In the genomic region with DNA sequence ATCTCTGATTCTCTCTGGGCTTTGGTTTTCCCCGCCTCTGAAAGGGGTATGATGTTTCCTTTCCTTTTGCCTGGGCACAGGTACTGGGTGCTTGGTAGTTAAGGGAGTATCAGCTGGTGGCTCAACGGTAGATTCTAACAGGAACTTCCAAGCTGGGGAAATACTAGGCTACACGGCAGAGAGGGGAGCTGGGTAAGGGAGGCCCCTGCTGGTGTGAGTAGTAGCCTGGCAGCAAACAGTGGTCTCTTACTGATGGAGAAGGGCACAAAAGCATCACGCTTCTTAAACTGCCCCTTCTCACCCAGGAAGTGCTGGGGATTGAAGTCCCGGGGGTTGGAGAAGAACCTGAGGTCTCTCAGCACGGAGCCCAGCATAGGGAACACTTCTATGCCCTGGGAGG, we compare ENCODE assay signal across 15 cellular contexts. TPM values are rescaled to one million over a fixed set of nuclear protein-coding genes. Genes with fewer than 3 reads are reported as not detected.
DNase-seq lines count a peak whose midpoint lies in the region; ATAC-seq and TF ChIP-seq lines count a peak whose summit lies in the region.
"Had no signal": no experiment of that assay in that cellular context is flagged by ENCODE, and none has a peak within 500 bp of the region (broad histone marks: within the 10 kb centered on the region; RNA-seq: fewer than 3 reads in every experiment).

No MANE protein-coding gene starts in this region.

- no peak for TF ChIP-seq EP300 in esophagus muscularis mucosa (IDR thresholded peaks at IDR 0.05)

- H3K36me3 ChIP-seq in esophagus muscularis mucosa, result no peaks in the 10 kb centered on the region

- TF ChIP-seq POLR2A in esophagus muscularis mucosa (IDR thresholded peaks at IDR 0.05; ENCODE audit: low read depth), result no peak

- peak; percentile 81 for ATAC-seq in stimulated activated naive CD8-positive, alpha-beta T cell treated with anti-CD3 and anti-CD28 coated beads, Interleukin-15, amount 100 ng/mL, for 72 hours
- no peak for ATAC-seq in stimulated activated naive CD8-positive, alpha-beta T cell treated with anti-CD3 and anti-CD28 coated beads, Interleukin-15, Interleukin-2, amounts not matched to agents 100 U/mL and 50 U/mL, for 24 hours

- H3K9me3 Mint-ChIP-seq in stimulated activated naive CD8-positive, alpha-beta T cell treated with anti-CD3 and anti-CD28 coated beads, Interleukin-15, amount 100 ng/mL, for 72 hours, result peaks cover 7 to 9% of the 10 kb centered on the region in 2 donors
- H3K9me3 Mint-ChIP-seq: type B pancreatic cell had no signal

- peak overlapping the region in 1 of 2 donors; percentile 82 for H3K27ac Mint-ChIP-seq in stimulated activated naive CD8-positive, alpha-beta T cell treated with anti-CD3 and anti-CD28 coated beads, Interleukin-15, amount 100 ng/mL, for 72 hours
- H3K27ac Mint-ChIP-seq: nephron, type B pancreatic cell had no signal

- in situ Hi-C loops in SK-MEL-5 (cut with HindIII; ENCODE audit: low pct_unique_long_range_greater_than_20kb, low sequenced_read_pairs), result no loop called here

- WGBS in esophagus muscularis mucosa, result 9% methylated on average over 6 of the region's 6 CpGs

- peak overlapping the region; percentile 18 to 82 for H3K4me3 Mint-ChIP-seq in stimulated activated naive CD8-positive, alpha-beta T cell treated with anti-CD3 and anti-CD28 coated beads, Interleukin-15, amount 100 ng/mL, for 72 hours
- H3K4me3 Mint-ChIP-seq: nephron, type B pancreatic cell had no signal

- TF ChIP-seq CTCF in esophagus muscularis mucosa (IDR thresholded peaks at IDR 0.05), result peak; percentile 9 to 35 (median 19)

- peaks cover 19% of the 10 kb centered on the region for H3K4me1 Mint-ChIP-seq in stimulated activated naive CD8-positive, alpha-beta T cell treated with anti-CD3 and anti-CD28 coated beads, Interleukin-15, amount 100 ng/mL, for 72 hours
- H3K4me1 Mint-ChIP-seq: nephron had no signal

- H3K9me3 ChIP-seq in esophagus muscularis mucosa, result peaks cover 0 to 10% (median 2%) of the 10 kb centered on the region in 4 donors

- no peak overlapping the region for H3K27ac ChIP-seq in esophagus muscularis mucosa (replicated peaks in 1 of 4)
- H3K27ac ChIP-seq: VCaP had no signal

- peak overlapping the region in 1 of 4 donors; percentile 30 for H3K4me3 ChIP-seq in esophagus muscularis mucosa

- intact Hi-C loops in esophagus muscularis mucosa (cut with DNase I), result no loop called here

- peaks cover 0 to 12% (median 0%) of the 10 kb centered on the region in 4 donors for H3K4me1 ChIP-seq in esophagus muscularis mucosa

- peak in 1 of 2 donors; percentile 43 for DNase-seq in stimulated activated naive CD8-positive, alpha-beta T cell treated with anti-CD3 and anti-CD28 coated beads, Interleukin-15, amount 100 ng/mL, for 72 hours
- DNase-seq in stimulated activated naive CD8-positive, alpha-beta T cell treated with anti-CD3 and anti-CD28 coated beads, Interleukin-15, Interleukin-2, amounts not matched to agents 100 U/mL and 50 U/mL, for 24 hours, result no peak
- DNase-seq in SK-MEL-5 (ENCODE audit: low read depth, low spot score), result peak; percentile 55
- no peak for DNase-seq in esophagus muscularis mucosa (ENCODE audit: extremely low spot score)
- DNase-seq in CD1c-positive myeloid dendritic cell (ENCODE audit: extremely low spot score), result no peak
- no peak for DNase-seq in NCI-H82 treated with DMSO at 0.1 percent for 48 hours (lab: John Stamatoyannopoulos, UW; ENCODE audit: unreplicated experiment)
- DNase-seq in NCI-H146 treated with DMSO at 0.1 percent for 48 hours (lab: John Stamatoyannopoulos, UW; ENCODE audit: unreplicated experiment), result no peak
- DNase-seq in Ammon's horn (ENCODE audit: low spot score), result no peak
- DNase-seq: Calu3, NCI-H526 treated with DMSO at 0.1 percent for 48 hours had no signal

- H3K27me3 Mint-ChIP-seq in stimulated activated naive CD8-positive, alpha-beta T cell treated with anti-CD3 and anti-CD28 coated beads, Interleukin-15, amount 100 ng/mL, for 72 hours, result peaks cover 20% of the 10 kb centered on the region

- H3K27me3 ChIP-seq in esophagus muscularis mucosa, result peaks cover 0 to 55% (median 5%) of the 10 kb centered on the region in 4 donors

RNA-seq across cellular contexts. Expression of a gene that starts 26.9 kb away (rescaled TPM):
- total RNA-seq in SK-MEL-5 (2014; rRNA removed; shearing (Covaris generic)), result not detected in 2 replicates
- not detected in 2 replicates for polyA plus RNA-seq in SK-MEL-5 (2015; cell fraction: cytosol; rRNA removed)
- polyA plus RNA-seq in SK-MEL-5 (2015; cell fraction: nucleus; rRNA removed), result not detected in 2 replicates
- not detected for total RNA-seq in esophagus muscularis mucosa
- total RNA-seq: bronchial epithelial cell, Calu3, HT1080 had no signal

RNA-seq across cellular contexts. Expression of a gene that starts 58.7 kb away (rescaled TPM):
- not detected in 2 replicates for total RNA-seq in SK-MEL-5 (2014; rRNA removed; shearing (Covaris generic))
- not detected in 2 replicates for polyA plus RNA-seq in SK-MEL-5 (2015; cell fraction: cytosol; rRNA removed)
- not detected in 2 replicates for polyA plus RNA-seq in SK-MEL-5 (2015; cell fraction: nucleus; rRNA removed)
- not detected for total RNA-seq in esophagus muscularis mucosa
- total RNA-seq: bronchial epithelial cell, Calu3, HT1080 had no signal
